1 cellular context compared by ENCODE assay signal in the genomic region with DNA sequence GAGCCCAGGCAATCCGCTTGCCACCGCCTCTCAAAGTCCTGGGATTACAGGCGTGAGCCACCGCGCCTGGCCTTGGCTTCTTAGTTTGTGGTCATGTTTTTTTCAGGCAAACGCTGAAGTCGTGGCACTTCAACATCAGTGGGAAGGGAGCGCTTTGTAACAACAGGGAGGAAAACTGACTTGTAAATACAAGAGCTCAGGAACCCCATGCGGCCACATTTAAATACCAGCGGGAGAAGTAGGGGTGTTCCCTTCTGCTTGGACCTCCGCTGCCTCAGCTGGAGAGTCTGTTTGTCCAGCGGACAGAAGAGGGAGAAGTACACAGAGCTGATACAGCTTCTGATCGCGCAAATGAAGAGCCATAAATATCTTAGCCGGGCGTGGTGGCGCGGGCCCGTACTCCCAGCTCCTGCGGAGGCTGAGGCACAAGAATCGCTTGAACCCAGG.
TF ChIP-seq lines count a peak whose summit lies in the region.

No MANE protein-coding gene starts in this region.

TF ChIP-seq in GM23338, 12 proteins besides CTCF, POLR2A, EP300 and RAD21:
- TF ChIP-seq, protein P1, sequence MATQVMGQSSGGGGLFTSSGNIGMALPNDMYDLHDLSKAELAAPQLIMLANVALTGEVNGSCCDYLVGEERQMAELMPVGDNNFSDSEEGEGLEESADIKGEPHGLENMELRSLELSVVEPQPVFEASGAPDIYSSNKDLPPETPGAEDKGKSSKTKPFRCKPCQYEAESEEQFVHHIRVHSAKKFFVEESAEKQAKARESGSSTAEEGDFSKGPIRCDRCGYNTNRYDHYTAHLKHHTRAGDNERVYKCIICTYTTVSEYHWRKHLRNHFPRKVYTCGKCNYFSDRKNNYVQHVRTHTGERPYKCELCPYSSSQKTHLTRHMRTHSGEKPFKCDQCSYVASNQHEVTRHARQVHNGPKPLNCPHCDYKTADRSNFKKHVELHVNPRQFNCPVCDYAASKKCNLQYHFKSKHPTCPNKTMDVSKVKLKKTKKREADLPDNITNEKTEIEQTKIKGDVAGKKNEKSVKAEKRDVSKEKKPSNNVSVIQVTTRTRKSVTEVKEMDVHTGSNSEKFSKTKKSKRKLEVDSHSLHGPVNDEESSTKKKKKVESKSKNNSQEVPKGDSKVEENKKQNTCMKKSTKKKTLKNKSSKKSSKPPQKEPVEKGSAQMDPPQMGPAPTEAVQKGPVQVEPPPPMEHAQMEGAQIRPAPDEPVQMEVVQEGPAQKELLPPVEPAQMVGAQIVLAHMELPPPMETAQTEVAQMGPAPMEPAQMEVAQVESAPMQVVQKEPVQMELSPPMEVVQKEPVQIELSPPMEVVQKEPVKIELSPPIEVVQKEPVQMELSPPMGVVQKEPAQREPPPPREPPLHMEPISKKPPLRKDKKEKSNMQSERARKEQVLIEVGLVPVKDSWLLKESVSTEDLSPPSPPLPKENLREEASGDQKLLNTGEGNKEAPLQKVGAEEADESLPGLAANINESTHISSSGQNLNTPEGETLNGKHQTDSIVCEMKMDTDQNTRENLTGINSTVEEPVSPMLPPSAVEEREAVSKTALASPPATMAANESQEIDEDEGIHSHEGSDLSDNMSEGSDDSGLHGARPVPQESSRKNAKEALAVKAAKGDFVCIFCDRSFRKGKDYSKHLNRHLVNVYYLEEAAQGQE (IDR thresholded peaks at IDR 0.05; ENCODE audit: unreplicated experiment) = no peak
- TF ChIP-seq, protein P2, sequence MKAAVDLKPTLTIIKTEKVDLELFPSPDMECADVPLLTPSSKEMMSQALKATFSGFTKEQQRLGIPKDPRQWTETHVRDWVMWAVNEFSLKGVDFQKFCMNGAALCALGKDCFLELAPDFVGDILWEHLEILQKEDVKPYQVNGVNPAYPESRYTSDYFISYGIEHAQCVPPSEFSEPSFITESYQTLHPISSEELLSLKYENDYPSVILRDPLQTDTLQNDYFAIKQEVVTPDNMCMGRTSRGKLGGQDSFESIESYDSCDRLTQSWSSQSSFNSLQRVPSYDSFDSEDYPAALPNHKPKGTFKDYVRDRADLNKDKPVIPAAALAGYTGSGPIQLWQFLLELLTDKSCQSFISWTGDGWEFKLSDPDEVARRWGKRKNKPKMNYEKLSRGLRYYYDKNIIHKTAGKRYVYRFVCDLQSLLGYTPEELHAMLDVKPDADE (IDR thresholded peaks at IDR 0.05) = no peak
- TF ChIP-seq EZH2phosphoT487 (IDR thresholded peaks at IDR 0.05; ENCODE audit: unreplicated experiment) (no peak), STAT1 (IDR thresholded peaks at IDR 0.05; ENCODE audit: unreplicated experiment) (no peak), JUNB (IDR thresholded peaks at IDR 0.05; ENCODE audit: unreplicated experiment) (no peak), ZNF331 (CRISPR knock-in tag; IDR thresholded peaks at IDR 0.05; ENCODE audit: low read depth) (no peak), POLR2AphosphoS5 (IDR thresholded peaks at IDR 0.05; ENCODE audit: low read depth) (peak; percentile 15; the same call in 1 of the 2 replicates), NANOG (IDR thresholded peaks at IDR 0.05; ENCODE audit: borderline replicate concordance) (no peak)
- TF ChIP-seq, protein P3, sequence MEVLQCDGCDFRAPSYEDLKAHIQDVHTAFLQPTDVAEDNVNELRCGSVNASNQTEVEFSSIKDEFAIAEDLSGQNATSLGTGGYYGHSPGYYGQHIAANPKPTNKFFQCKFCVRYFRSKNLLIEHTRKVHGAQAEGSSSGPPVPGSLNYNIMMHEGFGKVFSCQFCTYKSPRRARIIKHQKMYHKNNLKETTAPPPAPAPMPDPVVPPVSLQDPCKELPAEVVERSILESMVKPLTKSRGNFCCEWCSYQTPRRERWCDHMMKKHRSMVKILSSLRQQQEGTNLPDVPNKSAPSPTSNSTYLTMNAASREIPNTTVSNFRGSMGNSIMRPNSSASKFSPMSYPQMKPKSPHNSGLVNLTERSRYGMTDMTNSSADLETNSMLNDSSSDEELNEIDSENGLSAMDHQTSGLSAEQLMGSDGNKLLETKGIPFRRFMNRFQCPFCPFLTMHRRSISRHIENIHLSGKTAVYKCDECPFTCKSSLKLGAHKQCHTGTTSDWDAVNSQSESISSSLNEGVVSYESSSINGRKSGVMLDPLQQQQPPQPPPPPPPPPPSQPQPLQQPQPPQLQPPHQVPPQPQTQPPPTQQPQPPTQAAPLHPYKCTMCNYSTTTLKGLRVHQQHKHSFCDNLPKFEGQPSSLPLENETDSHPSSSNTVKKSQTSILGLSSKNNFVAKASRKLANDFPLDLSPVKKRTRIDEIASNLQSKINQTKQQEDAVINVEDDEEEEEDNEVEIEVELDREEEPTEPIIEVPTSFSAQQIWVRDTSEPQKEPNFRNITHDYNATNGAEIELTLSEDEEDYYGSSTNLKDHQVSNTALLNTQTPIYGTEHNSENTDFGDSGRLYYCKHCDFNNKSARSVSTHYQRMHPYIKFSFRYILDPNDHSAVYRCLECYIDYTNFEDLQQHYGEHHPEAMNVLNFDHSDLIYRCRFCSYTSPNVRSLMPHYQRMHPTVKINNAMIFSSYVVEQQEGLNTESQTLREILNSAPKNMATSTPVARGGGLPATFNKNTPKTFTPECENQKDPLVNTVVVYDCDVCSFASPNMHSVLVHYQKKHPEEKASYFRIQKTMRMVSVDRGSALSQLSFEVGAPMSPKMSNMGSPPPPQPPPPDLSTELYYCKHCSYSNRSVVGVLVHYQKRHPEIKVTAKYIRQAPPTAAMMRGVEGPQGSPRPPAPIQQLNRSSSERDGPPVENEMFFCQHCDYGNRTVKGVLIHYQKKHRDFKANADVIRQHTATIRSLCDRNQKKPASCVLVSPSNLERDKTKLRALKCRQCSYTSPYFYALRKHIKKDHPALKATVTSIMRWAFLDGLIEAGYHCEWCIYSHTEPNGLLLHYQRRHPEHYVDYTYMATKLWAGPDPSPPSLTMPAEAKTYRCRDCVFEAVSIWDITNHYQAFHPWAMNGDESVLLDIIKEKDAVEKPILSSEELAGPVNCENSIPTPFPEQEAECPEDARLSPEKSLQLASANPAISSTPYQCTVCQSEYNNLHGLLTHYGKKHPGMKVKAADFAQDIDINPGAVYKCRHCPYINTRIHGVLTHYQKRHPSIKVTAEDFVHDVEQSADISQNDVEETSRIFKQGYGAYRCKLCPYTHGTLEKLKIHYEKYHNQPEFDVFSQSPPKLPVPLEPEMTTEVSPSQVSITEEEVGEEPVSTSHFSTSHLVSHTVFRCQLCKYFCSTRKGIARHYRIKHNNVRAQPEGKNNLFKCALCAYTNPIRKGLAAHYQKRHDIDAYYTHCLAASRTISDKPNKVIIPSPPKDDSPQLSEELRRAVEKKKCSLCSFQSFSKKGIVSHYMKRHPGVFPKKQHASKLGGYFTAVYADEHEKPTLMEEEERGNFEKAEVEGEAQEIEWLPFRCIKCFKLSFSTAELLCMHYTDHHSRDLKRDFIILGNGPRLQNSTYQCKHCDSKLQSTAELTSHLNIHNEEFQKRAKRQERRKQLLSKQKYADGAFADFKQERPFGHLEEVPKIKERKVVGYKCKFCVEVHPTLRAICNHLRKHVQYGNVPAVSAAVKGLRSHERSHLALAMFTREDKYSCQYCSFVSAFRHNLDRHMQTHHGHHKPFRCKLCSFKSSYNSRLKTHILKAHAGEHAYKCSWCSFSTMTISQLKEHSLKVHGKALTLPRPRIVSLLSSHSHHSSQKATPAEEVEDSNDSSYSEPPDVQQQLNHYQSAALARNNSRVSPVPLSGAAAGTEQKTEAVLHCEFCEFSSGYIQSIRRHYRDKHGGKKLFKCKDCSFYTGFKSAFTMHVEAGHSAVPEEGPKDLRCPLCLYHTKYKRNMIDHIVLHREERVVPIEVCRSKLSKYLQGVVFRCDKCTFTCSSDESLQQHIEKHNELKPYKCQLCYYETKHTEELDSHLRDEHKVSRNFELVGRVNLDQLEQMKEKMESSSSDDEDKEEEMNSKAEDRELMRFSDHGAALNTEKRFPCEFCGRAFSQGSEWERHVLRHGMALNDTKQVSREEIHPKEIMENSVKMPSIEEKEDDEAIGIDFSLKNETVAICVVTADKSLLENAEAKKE (CRISPR knock-in tag; IDR thresholded peaks at IDR 0.05) = no peak
